In genomic region chr1:15403962-15404580, GRCh38 we compare ENCODE assay signal across 22 cellular contexts. TPM values are rescaled to one million over a fixed set of nuclear protein-coding genes. Genes with fewer than 3 reads are reported as not detected.
"Had no signal": no experiment of that assay in that cellular context is flagged by ENCODE, and none has a peak within 500 bp of the region (broad histone marks: within the 10 kb centered on the region; RNA-seq: fewer than 3 reads in every experiment).

No MANE protein-coding gene starts in this region.

- H3K27ac ChIP-seq: colonic mucosa, heart left ventricle, neural progenitor cell, ovary, right atrium auricular region, suprapubic skin, thyroid gland, upper lobe of right lung, vagina had no signal

- H3K4me1 ChIP-seq: colonic mucosa, upper lobe of right lung had no signal

- ATAC-seq: heart left ventricle; naive thymus-derived CD4-positive, alpha-beta T cell; upper lobe of right lung had no signal

- H3K9me3 ChIP-seq: colonic mucosa, suprapubic skin, thyroid gland, vagina had no signal

- H3K4me3 Mint-ChIP-seq: neural progenitor cell had no signal

- H3K36me3 ChIP-seq: colonic mucosa, heart left ventricle, neural progenitor cell, ovary, right atrium auricular region, suprapubic skin, thyroid gland, upper lobe of right lung had no signal

- H3K27me3 ChIP-seq: colonic mucosa, heart left ventricle, ovary, right atrium auricular region, suprapubic skin, thyroid gland, upper lobe of right lung, vagina had no signal

- H3K4me2 ChIP-seq: neural progenitor cell had no signal

- H3K27ac Mint-ChIP-seq: naive thymus-derived CD4-positive, alpha-beta T cell; neural progenitor cell had no signal

- H2AFZ ChIP-seq: neural progenitor cell had no signal

- H3K4me3 ChIP-seq: colonic mucosa, heart left ventricle, neural progenitor cell, ovary, right atrium auricular region, suprapubic skin, thyroid gland, upper lobe of right lung, vagina had no signal

- H3K9ac ChIP-seq: neural progenitor cell had no signal

- DNase-seq: colonic mucosa; dermis blood vessel endothelial cell; foreskin melanocyte; heart left ventricle; hippocampal formation; kidney glomerular epithelial cell; naive thymus-derived CD4-positive, alpha-beta T cell; nucleus accumbens; ovary; small intestine; stimulated activated CD4-positive, alpha-beta T cell treated with anti-CD3 and anti-CD28 coated beads, Interleukin-12 subunit alpha, Interleukin-12 subunit beta, amount 100 ng/mL, for 4 hours; stimulated activated naive CD4-positive, alpha-beta T cell treated with Interleukin-2 at 50 U/mL for 16 hours; thyroid gland; upper lobe of right lung had no signal

RNA-seq across cellular contexts. Expression of gene CTRC, which starts 34.2 kb away (rescaled TPM):
- total RNA-seq: dermis blood vessel endothelial cell, liver, lung microvascular endothelial cell, right atrium auricular region, vagina had no signal
- polyA plus RNA-seq: heart left ventricle; liver; naive thymus-derived CD4-positive, alpha-beta T cell; ovary had no signal

RNA-seq across cellular contexts. Expression of gene CELA2A, which starts 52.5 kb away (rescaled TPM):
- total RNA-seq: dermis blood vessel endothelial cell; liver; lung microvascular endothelial cell; mononuclear cell; naive thymus-derived CD4-positive, alpha-beta T cell; right atrium auricular region; suprapubic skin; thyroid gland; upper lobe of right lung; vagina had no signal
- polyA plus RNA-seq: esophagus; heart left ventricle; liver; naive thymus-derived CD4-positive, alpha-beta T cell had no signal
